ENCODE assay signal across 1 cellular context in genomic region chr10:96794786-96795733, GRCh38.
TF ChIP-seq lines count a peak whose summit lies in the region.

No MANE protein-coding gene starts in this region.

TF ChIP-seq in SK-N-SH, 30 proteins besides CTCF, POLR2A, EP300 and RAD21 (continued from another document):
- no peak for TF ChIP-seq PBX3 (IDR thresholded peaks at IDR 0.05)
- TF ChIP-seq POLR2AphosphoS5 (IDR thresholded peaks at IDR 0.05; ENCODE audit: low read depth, low read length), result no peak
- no peak for TF ChIP-seq USF2 (IDR thresholded peaks at IDR 0.05; ENCODE audit: borderline replicate concordance, low read depth, low read length)
- TF ChIP-seq REST (IDR thresholded peaks at IDR 0.05; ENCODE audit: low read depth, low read length), result no peak
- TF ChIP-seq NRF1 (IDR thresholded peaks at IDR 0.05; ENCODE audit: low read depth, low read length), result no peak
- TF ChIP-seq GATA2 (CRISPR knock-in tag; IDR thresholded peaks at IDR 0.05), result no peak
- no peak for TF ChIP-seq RFX5 (IDR thresholded peaks at IDR 0.05; ENCODE audit: low read length)
- no peak for TF ChIP-seq NFIC (IDR thresholded peaks at IDR 0.05; ENCODE audit: borderline replicate concordance)
- no peak for TF ChIP-seq FOSL2 (IDR thresholded peaks at IDR 0.05; ENCODE audit: borderline replicate concordance, low read depth)
- TF ChIP-seq TAF1 (IDR thresholded peaks at IDR 0.05; ENCODE audit: borderline replicate concordance, low read depth, low read length), result no peak
